25 cellular contexts compared by ENCODE assay signal in genomic region chr1:232675898-232676297, GRCh38. TPM values are rescaled to one million over a fixed set of nuclear protein-coding genes. Genes with fewer than 3 reads are reported as not detected.
A peak's percentile ranks its signal among the peaks of the same experiment; 100 is the strongest.
DNase-seq lines count a peak whose midpoint lies in the region; ATAC-seq and TF ChIP-seq lines count a peak whose summit lies in the region.
"Had no signal": no experiment of that assay in that cellular context is flagged by ENCODE, and none has a peak within 500 bp of the region (broad histone marks: within the 10 kb centered on the region; RNA-seq: fewer than 3 reads in every experiment).

No MANE protein-coding gene starts in this region.

- no peaks in the 10 kb centered on the region for H3K27me3 ChIP-seq in cardiac muscle cell
- H3K27me3 ChIP-seq in right lobe of liver, result no peaks in the 10 kb centered on the region
- H3K27me3 ChIP-seq in stomach smooth muscle (ENCODE audit: control insufficient read depth in 1 of 2, insufficient read depth in 2 of 2, low read length in 2 of 2), result no peaks in the 10 kb centered on the region
- H3K27me3 ChIP-seq: BLaER1 treated with 17β-estradiol and CSF1 and Interleukin-3, amounts not matched to agents 10 nM and 100 nM had no signal

- no peak for TF ChIP-seq CTCF in cardiac muscle cell (IDR thresholded peaks at IDR 0.05; ENCODE audit: low read depth, low read length)
- TF ChIP-seq CTCF in HEK293 (tag by site-specific recombination; IDR thresholded peaks at IDR 0.05), result no peak
- no peak for TF ChIP-seq CTCF in right lobe of liver (IDR thresholded peaks at IDR 0.05)

- no peak for TF ChIP-seq POLR2A in right lobe of liver (IDR thresholded peaks at IDR 0.05)

- ATAC-seq in right lobe of liver, result peak; percentile 62 to 89 (median 80)
- ATAC-seq: A549, GM12878 had no signal

- DNase-seq in cardiac muscle cell (ENCODE audit: low read depth in 1 of 2, low spot score in 1 of 2) (no peak), cardiac septum (ENCODE audit: low spot score) (no peak), right lobe of liver (no peak), CD1c-positive myeloid dendritic cell (ENCODE audit: extremely low spot score) (no peak), NCI-H2196 (lab: John Stamatoyannopoulos, UW; ENCODE audit: unreplicated experiment) (no peak)
- DNase-seq: AML-193; CD4-positive, alpha-beta memory T cell; CD4-positive, CD25-positive, alpha-beta regulatory T cell; CD8-positive, alpha-beta memory T cell; COR-L47; DMS 273 treated with DMSO at 0.1 percent for 48 hours; DMS153; DMS53; DMS79; DND-41; EL; GDM1 had no signal

- peak overlapping the region; percentile 36 for H3K27ac ChIP-seq in cardiac muscle cell
- no peak overlapping the region for H3K27ac ChIP-seq in HEK293 (ENCODE audit: extremely low read depth, low read depth, low read length)
- H3K27ac ChIP-seq in right lobe of liver, result peak overlapping the region in 2 of 3 donors; percentile 79 to 80
- peak overlapping the region; percentile 38 for H3K27ac ChIP-seq in stomach smooth muscle (ENCODE audit: low read length)
- H3K27ac ChIP-seq: 22Rv1; A549; BLaER1 treated with 17β-estradiol and CSF1 and Interleukin-3, amounts not matched to agents 10 nM and 100 nM; C4-2B had no signal

- CTCF ChIA-PET in HEK293 (lab: Yijun Ruan, JAX), result interaction anchor here (1.0 kb wide), 1 partner anchor 20 kb away, joined by 3 read pairs; no protein-coding TSS in a partner anchor

- intact Hi-C loops in cardiac septum (cut with DNase I), result no loop called here
- intact Hi-C loops in right lobe of liver (cut with DNase I), result no loop called here

- H3K36me3 ChIP-seq in cardiac muscle cell (no peaks in the 10 kb centered on the region), HEK293 (ENCODE audit: control insufficient read depth in 2 of 2, insufficient read depth in 1 of 2, low read length in 2 of 2) (no peaks in the 10 kb centered on the region), right lobe of liver (no peaks in the 10 kb centered on the region), stomach smooth muscle (ENCODE audit: control insufficient read depth in 2 of 2, insufficient read depth in 2 of 2, low read length in 2 of 2) (no peaks in the 10 kb centered on the region)
- H3K36me3 ChIP-seq: BLaER1 treated with 17β-estradiol and CSF1 and Interleukin-3, amounts not matched to agents 10 nM and 100 nM had no signal

- H3K9ac ChIP-seq in stomach smooth muscle (ENCODE audit: low read length in 2 of 2), result no peak overlapping the region
- H3K9ac ChIP-seq: BLaER1 treated with 17β-estradiol and CSF1 and Interleukin-3, amounts not matched to agents 10 nM and 100 nM had no signal

- H3K4me1 ChIP-seq in cardiac muscle cell (ENCODE audit: low read depth) (peaks cover 8% of the 10 kb centered on the region), HEK293 (ENCODE audit: control insufficient read depth, insufficient read depth, low read length) (peaks cover 10% of the 10 kb centered on the region), right lobe of liver (peaks cover 0 to 23% (median 0%) of the 10 kb centered on the region in 4 donors), stomach smooth muscle (ENCODE audit: control insufficient read depth, insufficient read depth, low read length) (peaks cover 11% of the 10 kb centered on the region)

- H3K9me3 ChIP-seq in cardiac muscle cell (ENCODE audit: low read depth), result no peaks in the 10 kb centered on the region
- no peaks in the 10 kb centered on the region for H3K9me3 ChIP-seq in HEK293 (ENCODE audit: control insufficient read depth, insufficient read depth, low read depth, low read length)
- H3K9me3 ChIP-seq in right lobe of liver, result no peaks in the 10 kb centered on the region
- no peaks in the 10 kb centered on the region for H3K9me3 ChIP-seq in stomach smooth muscle (ENCODE audit: control insufficient read depth in 2 of 2, low read length in 2 of 2)

- H3K4me3 ChIP-seq in cardiac muscle cell, result no peak overlapping the region
- no peak overlapping the region for H3K4me3 ChIP-seq in HEK293 (ENCODE audit: low read depth, low read length)
- peak overlapping the region in 2 of 3 donors; percentile 18 to 50 for H3K4me3 ChIP-seq in right lobe of liver
- no peak overlapping the region for H3K4me3 ChIP-seq in stomach smooth muscle (ENCODE audit: low read length in 2 of 2)
- H3K4me3 ChIP-seq: A549; BLaER1 treated with 17β-estradiol and CSF1 and Interleukin-3, amounts not matched to agents 10 nM and 100 nM; GM12878 had no signal

- WGBS in right lobe of liver (ENCODE audit: insufficient coverage, low coverage, low lambda C conversion rate, missing lambda C conversion rate), result 38% methylated on average over 1 of the region's 1 CpG

- POLR2A ChIA-PET in HEK293 (lab: Yijun Ruan, JAX), result no interaction called here

TF ChIP-seq in HEK293, 187 proteins besides CTCF, POLR2A, EP300 and RAD21:
- TF ChIP-seq SCRT2 (tag by site-specific recombination; IDR thresholded peaks at IDR 0.05), result 0 out of 2 replicates have a peak, but pooled peaks have one; percentile 16
- no peak for TF ChIP-seq ZNF157 (tag by site-specific recombination; IDR thresholded peaks at IDR 0.05)
TF ChIP-seq in HEK293: peak in this region for 1.

RNA-seq across cellular contexts. Expression of gene SIPA1L2, which starts 46.0 kb away (rescaled TPM):
- total RNA-seq in cardiac muscle cell (107 and 143 TPM in 2 replicates), cardiac septum (98.7 TPM), right lobe of liver (10 to 100 TPM in 4 of 6 experiments, 1 to 10 TPM in 2; 3.7 to 22.8 (median 10.7) TPM)
- 57.1 and 82.1 TPM in 2 replicates for polyA plus RNA-seq in cardiac muscle cell
- total RNA-seq: G401 had no signal
- polyA plus RNA-seq: CD4-positive, CD25-positive, alpha-beta regulatory T cell had no signal

Comparison
In these comparisons a context has a peak if more than half of its experiments do, and no peak if none do; other contexts are left out.
1. H3K4me3 ChIP-seq: peak in right lobe of liver (2 of 3); none in cardiac muscle cell (single experiment), HEK293 (single experiment) and stomach smooth muscle (0 of 2).